Comparison of ENCODE assay signal across 19 cellular contexts in genomic region chr11:74100735-74101134, GRCh38.
"Had no signal": no experiment of that assay in that cellular context is flagged by ENCODE, and none has a peak within 500 bp of the region (broad histone marks: within the 10 kb centered on the region; RNA-seq: fewer than 3 reads in every experiment).

No MANE protein-coding gene starts in this region.

- H3K27me3 Mint-ChIP-seq: stimulated activated naive CD8-positive, alpha-beta T cell treated with anti-CD3 and anti-CD28 coated beads, Interleukin-15, amount 100 ng/mL, for 72 hours had no signal

- H3K9me3 Mint-ChIP-seq: natural killer cell; stimulated activated naive CD8-positive, alpha-beta T cell treated with anti-CD3 and anti-CD28 coated beads, Interleukin-15, amount 100 ng/mL, for 72 hours had no signal

- H3K27me3 ChIP-seq: dorsolateral prefrontal cortex, gastrocnemius medialis, ovary, right lobe of liver, suprapubic skin, vagina had no signal

- ATAC-seq: gastrocnemius medialis; left ventricle myocardium superior; lower lobe of right lung; natural killer cell; right lobe of liver; stimulated activated naive CD8-positive, alpha-beta T cell treated with anti-CD3 and anti-CD28 coated beads, Interleukin-15, amount 100 ng/mL, for 72 hours had no signal

- H3K4me1 Mint-ChIP-seq: natural killer cell; stimulated activated naive CD8-positive, alpha-beta T cell treated with anti-CD3 and anti-CD28 coated beads, Interleukin-15, amount 100 ng/mL, for 72 hours had no signal

- H3K27ac ChIP-seq: dorsolateral prefrontal cortex, gastrocnemius medialis, lower lobe of right lung, ovary, right lobe of liver, suprapubic skin, vagina had no signal

- H3K4me3 Mint-ChIP-seq: natural killer cell; stimulated activated naive CD8-positive, alpha-beta T cell treated with anti-CD3 and anti-CD28 coated beads, Interleukin-15, amount 100 ng/mL, for 72 hours had no signal

- H3K4me1 ChIP-seq: gastrocnemius medialis, lower lobe of right lung, right lobe of liver, suprapubic skin, vagina had no signal

- H3K27ac Mint-ChIP-seq: natural killer cell; stimulated activated naive CD8-positive, alpha-beta T cell treated with anti-CD3 and anti-CD28 coated beads, Interleukin-15, amount 100 ng/mL, for 72 hours had no signal

- DNase-seq: dorsolateral prefrontal cortex; effector CD4-positive, alpha-beta T cell; gastrocnemius medialis; head of caudate nucleus; left ventricle myocardium superior; lower lobe of right lung; natural killer cell; occipital lobe; ovary; posterior cingulate gyrus; right lobe of liver; small intestine; stimulated activated CD4-positive, alpha-beta T cell treated with anti-CD3 and anti-CD28 coated beads, Interleukin-15, amount 100 ng/mL, for 24 hours; stimulated activated CD4-positive, alpha-beta T cell treated with anti-CD3 and anti-CD28 coated beads, Interleukin-2, amount 100 ng/mL, for 48 hours; stimulated activated naive CD4-positive, alpha-beta T cell; stimulated activated naive CD8-positive, alpha-beta T cell treated with anti-CD3 and anti-CD28 coated beads, Interleukin-15, amount 100 ng/mL, for 72 hours; trophoblast cell had no signal
